26 cellular contexts compared by ENCODE assay signal in genomic region chr1:202282017-202282335, GRCh38. TPM values are rescaled to one million over a fixed set of nuclear protein-coding genes. Genes with fewer than 3 reads are reported as not detected.
DNase-seq lines count a peak whose midpoint lies in the region; ATAC-seq, FAIRE-seq and TF ChIP-seq lines count a peak whose summit lies in the region.
"Had no signal": no experiment of that assay in that cellular context is flagged by ENCODE, and none has a peak within 500 bp of the region (broad histone marks: within the 10 kb centered on the region; RNA-seq: fewer than 3 reads in every experiment).

No MANE protein-coding gene starts in this region.

- TF ChIP-seq CTCF in IMR-90 (conservative IDR thresholded peaks at IDR 0.05; ENCODE audit: low read depth, low read length) (no peak), astrocyte (IDR thresholded peaks at IDR 0.05; ENCODE audit: insufficient read depth, low read depth, low read length) (no peak), lower lobe of right lung (IDR thresholded peaks at IDR 0.05) (no peak), type B pancreatic cell (conservative IDR thresholded peaks at IDR 0.05) (no peak), prostate gland (IDR thresholded peaks at IDR 0.05) (no peak)

- H3K27ac Mint-ChIP-seq in astrocyte (ENCODE audit: unreplicated experiment) (peak overlapping the region; percentile 89), type B pancreatic cell (peak overlapping the region; percentile 7)
- H3K27ac Mint-ChIP-seq in activated CD4-positive, alpha-beta T cell treated with anti-CD3 and anti-CD28 coated beads, Interleukin-2, amount 10 ng/mL, durations not matched to agents 24 days and 14 days, result no peak overlapping the region
- H3K27ac Mint-ChIP-seq: activated CD8-positive, alpha-beta T cell treated with anti-CD3 and anti-CD28 coated beads for 36 hours; activated naive CD4-positive, alpha-beta T cell treated with anti-CD3 and anti-CD28 coated beads for 36 hours; T-helper 2 cell treated with Interferon-gamma antibody and Interleukin-4, amounts not matched to agents 5 μg/mL and 100 μg/mL, for 36 hours had no signal

- H3K18ac ChIP-seq in IMR-90 (ENCODE audit: low read depth, low read length), result peak overlapping the region; percentile 66; the same call in 1 of the 2 replicates

- no peak for TF ChIP-seq POLR2A in IMR-90 (IDR thresholded peaks at IDR 0.05; ENCODE audit: low read depth, low read length)
- TF ChIP-seq POLR2A in prostate gland (IDR thresholded peaks at IDR 0.05), result no peak

- no peak overlapping the region for H2BK5ac ChIP-seq in IMR-90 (ENCODE audit: low read depth, low read length, poor library complexity, severe bottlenecking)

- H3K4me3 ChIP-seq in IMR-90 (ENCODE audit: insufficient read depth, low read depth, low read length) (no peak overlapping the region), astrocyte (ENCODE audit: insufficient read depth, low read depth, low read length) (no peak overlapping the region), lower lobe of right lung (no peak overlapping the region), prostate gland (no peak overlapping the region)
- H3K4me3 ChIP-seq: esophagus muscularis mucosa, gastroesophageal sphincter, Peyer's patch, SK-N-MC, thyroid gland had no signal

- CTCF ChIA-PET in IMR-90 (lab: Yijun Ruan, JAX), result interaction anchor here (1.2 kb wide), 1 partner anchor 34 kb away, joined by 4 read pairs; no protein-coding TSS in a partner anchor

- peak overlapping the region; percentile 83 for H2BK120ac ChIP-seq in IMR-90 (ENCODE audit: low read depth, low read length)

- peak overlapping the region; percentile 48 for H3K14ac ChIP-seq in IMR-90 (replicated peaks; ENCODE audit: low read depth, low read length)

- H3K79me1 ChIP-seq in IMR-90 (ENCODE audit: low read depth in 1 of 2, low read length in 2 of 2), result no peaks in the 10 kb centered on the region

- peak overlapping the region; percentile 19; the same call in 1 of the 2 replicates for H3K23ac ChIP-seq in IMR-90 (ENCODE audit: low read depth, low read length)

- H3K36me3 Mint-ChIP-seq in astrocyte (ENCODE audit: low read depth, unreplicated experiment) (no peaks in the 10 kb centered on the region), type B pancreatic cell (no peaks in the 10 kb centered on the region)
- H3K36me3 Mint-ChIP-seq in activated CD4-positive, alpha-beta T cell treated with anti-CD3 and anti-CD28 coated beads, Interleukin-2, amount 10 ng/mL, durations not matched to agents 24 days and 14 days (ENCODE audit: low read depth), result no peaks in the 10 kb centered on the region

- TF ChIP-seq RAD21 in IMR-90 (IDR thresholded peaks at IDR 0.05; ENCODE audit: low read length), result no peak

- no peaks in the 10 kb centered on the region for H3K79me2 ChIP-seq in astrocyte (ENCODE audit: insufficient read depth, low read length)

- FAIRE-seq in astrocyte (lab: Jason Lieb, UNC), result no peak
- FAIRE-seq: kidney had no signal

- H3K9me3 Mint-ChIP-seq in astrocyte (ENCODE audit: unreplicated experiment), result no peaks in the 10 kb centered on the region
- H3K9me3 Mint-ChIP-seq in type B pancreatic cell, result peaks cover 6% of the 10 kb centered on the region
- H3K9me3 Mint-ChIP-seq in activated CD4-positive, alpha-beta T cell treated with anti-CD3 and anti-CD28 coated beads, Interleukin-2, amount 10 ng/mL, durations not matched to agents 24 days and 14 days, result no peaks in the 10 kb centered on the region
- H3K9me3 Mint-ChIP-seq: activated CD8-positive, alpha-beta T cell treated with anti-CD3 and anti-CD28 coated beads for 36 hours; activated naive CD4-positive, alpha-beta T cell treated with anti-CD3 and anti-CD28 coated beads for 36 hours; nephron progenitor cell; T-helper 2 cell treated with Interferon-gamma antibody and Interleukin-4, amounts not matched to agents 5 μg/mL and 100 μg/mL, for 36 hours had no signal

- H3K27me3 ChIP-seq in IMR-90 (ENCODE audit: control insufficient read depth, insufficient read depth, low read length), result no peaks in the 10 kb centered on the region
- H3K27me3 ChIP-seq in astrocyte (ENCODE audit: insufficient read depth, low read length), result no peaks in the 10 kb centered on the region
- no peaks in the 10 kb centered on the region for H3K27me3 ChIP-seq in lower lobe of right lung (ENCODE audit: low read depth)
- H3K27me3 ChIP-seq in prostate gland (replicated peaks; ENCODE audit: insufficient read depth), result no peaks in the 10 kb centered on the region
- H3K27me3 ChIP-seq: gastroesophageal sphincter, Peyer's patch, thyroid gland had no signal

- intact Hi-C loops in IMR-90 (cut with micrococcal nuclease) (loop anchor here (2.0 kb wide), 1 partner anchor 45 kb away; no protein-coding TSS in a partner anchor), lower lobe of right lung (cut with DNase I) (no loop called here), prostate gland (cut with DNase I) (no loop called here)
- intact Hi-C loops in activated CD4-positive, alpha-beta T cell treated with anti-CD3 and anti-CD28 coated beads, Interleukin-2, amount 10 ng/mL, durations not matched to agents 24 days and 14 days (cut with micrococcal nuclease), result no loop called here

- no peak overlapping the region for H4K5ac ChIP-seq in IMR-90 (ENCODE audit: low read depth, low read length)

- peak overlapping the region; percentile 82 for H3K4ac ChIP-seq in IMR-90 (ENCODE audit: low read depth, low read length)

- no CpG with 5 or more reads among the region's 5 CpGs for WGBS in IMR-90 (ENCODE audit: extremely low coverage in 2 of 2, insufficient read length in 1 of 2), 2 experiments
- 74% methylated on average over 5 of the region's 5 CpGs for WGBS in prostate gland

- POLR2A ChIA-PET in IMR-90 (lab: Charles Lee; ENCODE audit: unreplicated experiment), result no interaction called here

- H3K4me1 ChIP-seq in IMR-90 (ENCODE audit: control insufficient read depth, insufficient read depth, low read length) (peaks cover 37% of the 10 kb centered on the region), astrocyte (ENCODE audit: insufficient read depth, low read length) (peaks cover 61% of the 10 kb centered on the region), lower lobe of right lung (peaks cover 22% of the 10 kb centered on the region), prostate gland (replicated peaks) (no peaks in the 10 kb centered on the region)
- H3K4me1 ChIP-seq: gastroesophageal sphincter, Peyer's patch had no signal

- H3K27me3 Mint-ChIP-seq in astrocyte (ENCODE audit: low read depth, unreplicated experiment) (peaks cover 8% of the 10 kb centered on the region), type B pancreatic cell (peaks cover 60% of the 10 kb centered on the region)
- peaks cover 22% of the 10 kb centered on the region for H3K27me3 Mint-ChIP-seq in activated CD4-positive, alpha-beta T cell treated with anti-CD3 and anti-CD28 coated beads, Interleukin-2, amount 10 ng/mL, durations not matched to agents 24 days and 14 days

- H3K9me3 ChIP-seq in IMR-90 (ENCODE audit: control insufficient read depth, insufficient read depth, low read length), result no peaks in the 10 kb centered on the region
- no peaks in the 10 kb centered on the region for H3K9me3 ChIP-seq in astrocyte (ENCODE audit: insufficient read depth, low read depth, low read length)
- H3K9me3 ChIP-seq in lower lobe of right lung, result no peaks in the 10 kb centered on the region
- H3K9me3 ChIP-seq in prostate gland, result no peaks in the 10 kb centered on the region
- H3K9me3 ChIP-seq: esophagus muscularis mucosa, gastroesophageal sphincter, Peyer's patch, thyroid gland had no signal

- peak overlapping the region; percentile 1 for H2AK9ac ChIP-seq in IMR-90 (replicated peaks; ENCODE audit: low read depth, low read length, poor library complexity)

- no TSS peak for BruUV-seq in IMR-90 (replicated peaks; lab: Mats Ljungman, UMichigan)

- ATAC-seq in IMR-90 (ENCODE audit: low read depth) (no peak), lower lobe of right lung (peak; percentile 48 to 57), HG03342 (IDR thresholded peaks at IDR 0.05; ENCODE audit: unreplicated experiment) (no peak)
- ATAC-seq: activated CD8-positive, alpha-beta T cell treated with anti-CD3 and anti-CD28 coated beads for 36 hours; gastroesophageal sphincter; HCT116 had no signal

- H2AFZ ChIP-seq in IMR-90 (replicated peaks; ENCODE audit: low read length, poor library complexity) (peak overlapping the region; percentile 35), astrocyte (ENCODE audit: low read depth, low read length) (no peak overlapping the region)

- H4K8ac ChIP-seq in IMR-90 (ENCODE audit: low read depth in 2 of 2, low read length in 2 of 2), result peak overlapping the region in 1 of 2 experiments; percentile 69; a peak in 2 of 4 replicates

- H2AK5ac ChIP-seq in IMR-90 (ENCODE audit: low read depth, low read length), result peak overlapping the region; percentile 92

- no peak overlapping the region for H3K9ac ChIP-seq in IMR-90 (ENCODE audit: low read depth, low read length)
- peak overlapping the region; percentile 5 for H3K9ac ChIP-seq in astrocyte (ENCODE audit: low read length)

- in situ Hi-C loops in IMR-90 (cut with MboI; ENCODE audit: low sequenced_read_pairs), result no loop called here

- H3K27ac ChIP-seq in IMR-90 (ENCODE audit: insufficient read depth, low read length) (no peak overlapping the region), astrocyte (ENCODE audit: low read depth, low read length) (no peak overlapping the region), lower lobe of right lung (no peak overlapping the region), prostate gland (no peak overlapping the region)
- H3K27ac ChIP-seq: esophagus muscularis mucosa, gastroesophageal sphincter, Peyer's patch, SK-N-MC, thyroid gland had no signal

- peak overlapping the region; percentile 92 for H2BK20ac ChIP-seq in IMR-90 (ENCODE audit: low read depth, low read length)

- no peak overlapping the region for H3K56ac ChIP-seq in IMR-90 (ENCODE audit: extremely low read depth, insufficient read depth, low read length)

- H3K4me1 Mint-ChIP-seq in astrocyte (ENCODE audit: low read depth, unreplicated experiment), result peaks cover 60% of the 10 kb centered on the region
- peaks cover 34% of the 10 kb centered on the region for H3K4me1 Mint-ChIP-seq in type B pancreatic cell (ENCODE audit: unreplicated experiment)
- peaks cover 10% of the 10 kb centered on the region for H3K4me1 Mint-ChIP-seq in activated CD4-positive, alpha-beta T cell treated with anti-CD3 and anti-CD28 coated beads, Interleukin-2, amount 10 ng/mL, durations not matched to agents 24 days and 14 days

- H4K91ac ChIP-seq in IMR-90 (ENCODE audit: insufficient read depth, low read depth, low read length), result peak overlapping the region; percentile 74

- H3K4me2 ChIP-seq in IMR-90 (ENCODE audit: low read depth, low read length), result no peak overlapping the region
- H3K4me2 ChIP-seq in astrocyte (ENCODE audit: low read length), result peak overlapping the region; percentile 72

- H4K20me1 ChIP-seq in IMR-90 (ENCODE audit: insufficient read depth, low read length) (peaks cover 2% of the 10 kb centered on the region; the same call in 1 of the 2 replicates), astrocyte (ENCODE audit: insufficient read depth, low read length) (no peaks in the 10 kb centered on the region)

- DNase-seq in IMR-90 (no peak), astrocyte (ENCODE audit: low read depth) (no peak), lower lobe of right lung (peak; percentile 50), type B pancreatic cell (ENCODE audit: extremely low spot score, unreplicated experiment) (no peak), prostate gland (ENCODE audit: low spot score) (no peak)
- no peak for DNase-seq in activated CD4-positive, alpha-beta T cell treated with anti-CD3 and anti-CD28 coated beads, Interleukin-2, amount 10 ng/mL, durations not matched to agents 24 days and 14 days
- DNase-seq: activated CD8-positive, alpha-beta T cell treated with anti-CD3 and anti-CD28 coated beads for 36 hours; activated naive CD4-positive, alpha-beta T cell treated with anti-CD3 and anti-CD28 coated beads for 36 hours; COR-L47; KBM-7; kidney; MV-4-11; NCI-H1930; NCI-H2227 treated with DMSO at 0.1 percent for 48 hours; NCI-H82; nephron progenitor cell; stimulated activated CD4-positive, alpha-beta T cell treated with anti-CD3 and anti-CD28 coated beads, Interleukin-2, amount 100 ng/mL, for 48 hours; stimulated activated naive CD4-positive, alpha-beta T cell treated with Interleukin-2 at 50 U/mL for 16 hours; thyroid gland had no signal

- peaks cover 29% of the 10 kb centered on the region for H3K9me1 ChIP-seq in IMR-90 (ENCODE audit: insufficient read depth, low read length)

- no peaks in the 10 kb centered on the region for H3K36me3 ChIP-seq in IMR-90 (ENCODE audit: control insufficient read depth, insufficient read depth, low read length)
- no peaks in the 10 kb centered on the region for H3K36me3 ChIP-seq in astrocyte (ENCODE audit: insufficient read depth, low read length)
- no peaks in the 10 kb centered on the region for H3K36me3 ChIP-seq in lower lobe of right lung
- H3K36me3 ChIP-seq in prostate gland, result no peaks in the 10 kb centered on the region
- H3K36me3 ChIP-seq: esophagus muscularis mucosa, gastroesophageal sphincter, Peyer's patch, thyroid gland had no signal

- dilution Hi-C loops in IMR-90 (cut with HindIII; ENCODE audit: low sequenced_read_pairs, unreplicated experiment), result no loop called here

- H2BK15ac ChIP-seq in IMR-90 (ENCODE audit: low read depth, low read length), result peak overlapping the region; percentile 88; the same call in 2 of the 3 replicates

- H3K4me3 Mint-ChIP-seq in astrocyte (ENCODE audit: unreplicated experiment), result peak overlapping the region; percentile 31
- no peak overlapping the region for H3K4me3 Mint-ChIP-seq in type B pancreatic cell
- no peak overlapping the region for H3K4me3 Mint-ChIP-seq in activated CD4-positive, alpha-beta T cell treated with anti-CD3 and anti-CD28 coated beads, Interleukin-2, amount 10 ng/mL, durations not matched to agents 24 days and 14 days
- H3K4me3 Mint-ChIP-seq: activated CD8-positive, alpha-beta T cell treated with anti-CD3 and anti-CD28 coated beads for 36 hours; activated naive CD4-positive, alpha-beta T cell treated with anti-CD3 and anti-CD28 coated beads for 36 hours; nephron progenitor cell; T-helper 2 cell treated with Interferon-gamma antibody and Interleukin-4, amounts not matched to agents 5 μg/mL and 100 μg/mL, for 36 hours had no signal

RNA-seq across cellular contexts. Expression of gene UBE2T, which starts 59.8 kb away (rescaled TPM):
- total RNA-seq in IMR-90 (2012; rRNA removed) (53.6 and 61.1 TPM in 2 replicates), astrocyte (7.9 and 10.7 TPM in 2 replicates), lower lobe of right lung (2.9 TPM), type B pancreatic cell (ENCODE audit: low replicate concordance) (21.5 and 39.1 TPM in 2 replicates), prostate gland (10 to 100 TPM in 1 of 2 donors, 1 to 10 TPM in 1; 6.8 to 15.1 TPM)
- polyA plus RNA-seq in IMR-90 (2012; rRNA removed), result 72.7 and 74.7 TPM in 2 replicates
- polyA plus RNA-seq in IMR-90 (2012; cell fraction: cytosol; rRNA removed), result 19.6 and 34.4 TPM in 2 replicates
- 7.6 and 20.9 TPM in 2 replicates for polyA plus RNA-seq in IMR-90 (2012; cell fraction: nucleus; rRNA removed; ENCODE audit: low replicate concordance)
- 92.4 and 109 TPM in 2 replicates for total RNA-seq in activated CD4-positive, alpha-beta T cell treated with anti-CD3 and anti-CD28 coated beads, Interleukin-2, amount 10 ng/mL, durations not matched to agents 24 days and 14 days

Comparison
In these comparisons a context has a peak if more than half of its experiments do, and no peak if none do; other contexts are left out.
1. ATAC-seq: peak in lower lobe of right lung (2 of 2); none in IMR-90 (single experiment) and HG03342 (single experiment).